ENCODE assay signal across 8 cellular contexts in the genomic region with DNA sequence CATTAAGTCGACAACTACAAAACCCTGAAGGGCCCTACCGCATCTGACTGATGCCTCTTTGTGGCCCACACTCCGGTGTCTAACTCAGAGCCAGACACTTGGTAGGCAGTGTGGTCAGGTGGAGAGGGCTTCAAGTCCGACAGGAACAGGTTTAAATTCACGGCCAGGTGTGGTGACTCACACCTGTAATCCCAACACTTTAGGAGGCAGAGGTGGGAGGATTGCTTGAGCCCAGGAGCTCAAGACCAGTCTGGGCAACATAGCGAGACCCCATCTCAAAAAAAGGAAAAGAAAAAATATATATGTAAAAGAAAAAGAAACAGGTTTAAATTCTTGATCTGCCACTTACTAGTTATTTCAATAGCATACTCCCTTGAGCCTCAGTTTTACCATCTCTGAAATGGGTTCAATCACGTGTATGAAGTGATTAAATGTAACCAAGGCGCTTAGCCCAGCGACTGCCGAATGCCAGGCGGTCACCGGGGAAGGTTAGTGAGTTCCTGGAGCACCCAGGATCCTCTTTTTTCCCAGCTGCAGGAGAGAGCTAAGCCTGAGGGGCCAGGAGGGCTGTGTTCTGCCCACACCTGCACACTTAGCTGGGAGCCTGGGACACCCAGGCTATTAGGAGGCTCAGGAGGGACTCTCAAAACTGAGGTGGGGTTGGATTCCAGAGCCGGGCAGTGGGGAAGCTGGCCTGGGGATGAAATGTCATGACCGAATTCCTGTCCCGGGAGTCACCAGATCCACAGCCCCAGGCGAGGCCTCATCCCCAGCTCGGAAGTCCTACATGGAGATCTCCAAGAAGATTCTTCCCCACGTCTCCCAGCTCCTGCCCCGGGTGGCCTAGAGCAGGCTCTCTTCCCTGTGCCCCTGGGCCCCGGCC. TPM values are rescaled to one million over a fixed set of nuclear protein-coding genes. Genes with fewer than 3 reads are reported as not detected.
DNase-seq lines count a peak whose midpoint lies in the region; ATAC-seq lines count a peak whose summit lies in the region.

No MANE protein-coding gene starts in this region.

- H3K27ac Mint-ChIP-seq in memory B cell, result peak overlapping the region; percentile 35

- H3K36me3 ChIP-seq in effector memory CD4-positive, alpha-beta T cell (ENCODE audit: control insufficient read depth, insufficient read depth, low read length), result peaks cover 4% of the 10 kb centered on the region

- H3K4me3 Mint-ChIP-seq in memory B cell, result peak overlapping the region; percentile 84

- DNase-seq in stimulated activated CD4-positive, alpha-beta T cell treated with anti-CD3 and anti-CD28 coated beads, Interleukin-2, amount 100 ng/mL, for 24 hours, result peak; percentile 13 to 29
- DNase-seq in stimulated activated CD4-positive, alpha-beta T cell treated with anti-CD3 and anti-CD28 coated beads, Interleukin-4, amount 100 ng/mL, for 1 hour, result no peak
- DNase-seq in RPMI7951 (ENCODE audit: low read depth), result peak; percentile 80
- no peak for DNase-seq in effector memory CD4-positive, alpha-beta T cell
- DNase-seq in memory B cell (ENCODE audit: low spot score in 2 of 2), result peak in 1 of 2 donors; percentile 21
- peak; percentile 56 for DNase-seq in ureter (ENCODE audit: low spot score)
- no peak for DNase-seq in NCI-H2171 (lab: John Stamatoyannopoulos, UW)

- H3K9me3 Mint-ChIP-seq in memory B cell, result no peaks in the 10 kb centered on the region

- H3K4me1 ChIP-seq in effector memory CD4-positive, alpha-beta T cell (ENCODE audit: control insufficient read depth, insufficient read depth, low read length, poor library complexity, severe bottlenecking), result peaks cover 9% of the 10 kb centered on the region

- peak overlapping the region; percentile 85 for H3K4me3 ChIP-seq in effector memory CD4-positive, alpha-beta T cell (ENCODE audit: insufficient read depth, low read depth, low read length, poor library complexity, severe bottlenecking)

- H3K4me1 Mint-ChIP-seq in memory B cell, result peaks cover 20% of the 10 kb centered on the region

- H3K9me3 ChIP-seq in effector memory CD4-positive, alpha-beta T cell (ENCODE audit: control insufficient read depth, low read length), result no peaks in the 10 kb centered on the region

- ATAC-seq in memory B cell (ENCODE audit: low read depth) (no peak), HG03280 (IDR thresholded peaks at IDR 0.05; ENCODE audit: unreplicated experiment) (no peak)

- H3K36me3 Mint-ChIP-seq in memory B cell, result no peaks in the 10 kb centered on the region

- H3K27ac ChIP-seq in effector memory CD4-positive, alpha-beta T cell (ENCODE audit: insufficient read depth, low read length, poor library complexity, severe bottlenecking), result peak overlapping the region; percentile 74

- H3K27me3 Mint-ChIP-seq in memory B cell, result no peaks in the 10 kb centered on the region

- H3K27me3 ChIP-seq in effector memory CD4-positive, alpha-beta T cell (replicated peaks; ENCODE audit: control insufficient read depth, insufficient read depth, low read length, poor library complexity, severe bottlenecking), result no peaks in the 10 kb centered on the region

RNA-seq across cellular contexts. Expression of a gene that starts 0.9 kb away (rescaled TPM):
- 70.2 and 92.2 TPM in 2 replicates for total RNA-seq in RPMI7951 (2014; rRNA removed; shearing (Covaris generic))
- 66.1 TPM for total RNA-seq in ureter

RNA-seq across cellular contexts. Expression of a gene that starts 26.9 kb away (rescaled TPM):
- 78.5 and 108 TPM in 2 replicates for total RNA-seq in RPMI7951 (2014; rRNA removed; shearing (Covaris generic))
- 145 TPM for total RNA-seq in ureter

RNA-seq across cellular contexts. Expression of a gene that starts 27.1 kb away (rescaled TPM):
- 27.8 and 28.1 TPM in 2 replicates for total RNA-seq in RPMI7951 (2014; rRNA removed; shearing (Covaris generic))
- total RNA-seq in ureter, result 26.6 TPM

RNA-seq across cellular contexts. Expression of a gene that starts 32.7 kb away (rescaled TPM):
- total RNA-seq in RPMI7951 (2014; rRNA removed; shearing (Covaris generic)), result 27.2 and 32.1 TPM in 2 replicates
- 50.1 TPM for total RNA-seq in ureter

RNA-seq across cellular contexts. Expression of a gene that starts 50.2 kb away (rescaled TPM):
- 1.3 and 1.4 TPM in 2 replicates for total RNA-seq in RPMI7951 (2014; rRNA removed; shearing (Covaris generic))
- total RNA-seq in ureter, result 9.3 TPM

Comparison
In these comparisons a context has a peak if more than half of its experiments do, and no peak if none do; other contexts are left out.
1. DNase-seq: peak in stimulated activated CD4-positive, alpha-beta T cell treated with anti-CD3 and anti-CD28 coated beads, Interleukin-2, amount 100 ng/mL, for 24 hours (2 of 2), RPMI7951 (single experiment) and ureter (single experiment); none in stimulated activated CD4-positive, alpha-beta T cell treated with anti-CD3 and anti-CD28 coated beads, Interleukin-4, amount 100 ng/mL, for 1 hour (single experiment), effector memory CD4-positive, alpha-beta T cell (0 of 3) and NCI-H2171 (single experiment).